9 cellular contexts compared by ENCODE assay signal in genomic region chr4:171813195-171813955, GRCh38. TPM values are rescaled to one million over a fixed set of nuclear protein-coding genes. Genes with fewer than 3 reads are reported as not detected.
DNase-seq lines count a peak whose midpoint lies in the region; ATAC-seq and TF ChIP-seq lines count a peak whose summit lies in the region.
"Had no signal": no experiment of that assay in that cellular context is flagged by ENCODE, and none has a peak within 500 bp of the region (broad histone marks: within the 10 kb centered on the region; RNA-seq: fewer than 3 reads in every experiment).

Gene GALNTL6 (plus strand): TSS chr4:171813404.

- peak within 1 kb of the TSS; percentile 44 to 62 for H3K4me3 ChIP-seq in testis

- TF ChIP-seq CTCF in testis (IDR thresholded peaks at IDR 0.05): no peak

- peak within 1 kb of the TSS; percentile 68 for H3K9ac ChIP-seq in ES-I3 (ENCODE audit: low read depth, low read length)

- no peak within 1 kb of the TSS for H3K27ac Mint-ChIP-seq in stimulated activated effector memory CD8-positive, alpha-beta T cell treated with anti-CD3 and anti-CD28 coated beads, Interleukin-12 subunit alpha, Interleukin-12 subunit beta, amount 100 ng/mL, for 72 hours

- no peaks in the 10 kb centered on the region for H3K9me3 ChIP-seq in ES-I3 (ENCODE audit: control insufficient read depth, insufficient read depth, low read length)
- H3K9me3 ChIP-seq in testis: no peaks in the 10 kb centered on the region

- no peak for TF ChIP-seq POLR2A in testis (IDR thresholded peaks at IDR 0.05)

- peaks cover 8% of the 10 kb centered on the region for H3K9me3 Mint-ChIP-seq in stimulated activated effector memory CD8-positive, alpha-beta T cell treated with anti-CD3 and anti-CD28 coated beads, Interleukin-12 subunit alpha, Interleukin-12 subunit beta, amount 100 ng/mL, for 72 hours

- H3K27ac ChIP-seq in testis: no peak within 1 kb of the TSS

- ATAC-seq in HG02610 (IDR thresholded peaks at IDR 0.05; ENCODE audit: unreplicated experiment): peak; percentile 48
- no peak for ATAC-seq in stimulated activated effector memory CD8-positive, alpha-beta T cell treated with anti-CD3 and anti-CD28 coated beads, Interleukin-12 subunit alpha, Interleukin-12 subunit beta, amount 100 ng/mL, for 72 hours

- H3K36me3 ChIP-seq in ES-I3 (ENCODE audit: insufficient read depth, low read length) (no peaks in the 10 kb centered on the region), testis (ENCODE audit: low read depth, missing control alignments) (no peaks in the 10 kb centered on the region)

- peaks cover 5% of the 10 kb centered on the region for H3K36me3 Mint-ChIP-seq in stimulated activated effector memory CD8-positive, alpha-beta T cell treated with anti-CD3 and anti-CD28 coated beads, Interleukin-12 subunit alpha, Interleukin-12 subunit beta, amount 100 ng/mL, for 72 hours

- intact Hi-C loops in testis (cut with DNase I; ENCODE audit: low total_unique reads): no loop called here

- WGBS in testis, 2 donors: 0 to 1% methylated on average over 24 to 74 of the region's 75 CpGs

- H3K4me3 Mint-ChIP-seq in stimulated activated effector memory CD8-positive, alpha-beta T cell treated with anti-CD3 and anti-CD28 coated beads, Interleukin-12 subunit alpha, Interleukin-12 subunit beta, amount 100 ng/mL, for 72 hours: no peak within 1 kb of the TSS

- no peaks in the 10 kb centered on the region for H3K27me3 ChIP-seq in testis

- H3K4me1 ChIP-seq in ES-I3 (ENCODE audit: insufficient read depth, low read length) (no peaks in the 10 kb centered on the region), testis (no peaks in the 10 kb centered on the region)

- H3K4me1 Mint-ChIP-seq in stimulated activated effector memory CD8-positive, alpha-beta T cell treated with anti-CD3 and anti-CD28 coated beads, Interleukin-12 subunit alpha, Interleukin-12 subunit beta, amount 100 ng/mL, for 72 hours: no peaks in the 10 kb centered on the region

- DNase-seq in amniotic stem cell (lab: John Stamatoyannopoulos, UW): peak; percentile 48
- DNase-seq in iPS-NIHi11 (ENCODE audit: low spot score): peak; percentile 11
- DNase-seq in testis: peak; percentile 42
- no peak for DNase-seq in germinal center (ENCODE audit: low spot score)
- DNase-seq in DMS153 (lab: John Stamatoyannopoulos, UW): no peak
- DNase-seq in stimulated activated effector memory CD8-positive, alpha-beta T cell treated with anti-CD3 and anti-CD28 coated beads, Interleukin-12 subunit alpha, Interleukin-12 subunit beta, amount 100 ng/mL, for 72 hours (ENCODE audit: low spot score in 2 of 2): no peak

RNA-seq across cellular contexts. Expression of gene GALNTL6, which starts in this region (rescaled TPM):
- 1 to 10 TPM; 4.9 to 6.2 TPM for total RNA-seq in testis
- polyA plus RNA-seq in testis (ENCODE audit: insufficient read depth, low read depth, low replicate concordance): 2.9 TPM
- polyA plus RNA-seq: esophagus had no signal

Comparison
In these comparisons a context has a peak if more than half of its experiments do, and no peak if none do; other contexts are left out.
1. DNase-seq: peak in amniotic stem cell (single experiment), iPS-NIHi11 (single experiment) and testis (single experiment); none in germinal center (single experiment), DMS153 (single experiment) and stimulated activated effector memory CD8-positive, alpha-beta T cell treated with anti-CD3 and anti-CD28 coated beads, Interleukin-12 subunit alpha, Interleukin-12 subunit beta, amount 100 ng/mL, for 72 hours (0 of 2).